ENCODE assay signal across 9 cellular contexts in the genomic region with DNA sequence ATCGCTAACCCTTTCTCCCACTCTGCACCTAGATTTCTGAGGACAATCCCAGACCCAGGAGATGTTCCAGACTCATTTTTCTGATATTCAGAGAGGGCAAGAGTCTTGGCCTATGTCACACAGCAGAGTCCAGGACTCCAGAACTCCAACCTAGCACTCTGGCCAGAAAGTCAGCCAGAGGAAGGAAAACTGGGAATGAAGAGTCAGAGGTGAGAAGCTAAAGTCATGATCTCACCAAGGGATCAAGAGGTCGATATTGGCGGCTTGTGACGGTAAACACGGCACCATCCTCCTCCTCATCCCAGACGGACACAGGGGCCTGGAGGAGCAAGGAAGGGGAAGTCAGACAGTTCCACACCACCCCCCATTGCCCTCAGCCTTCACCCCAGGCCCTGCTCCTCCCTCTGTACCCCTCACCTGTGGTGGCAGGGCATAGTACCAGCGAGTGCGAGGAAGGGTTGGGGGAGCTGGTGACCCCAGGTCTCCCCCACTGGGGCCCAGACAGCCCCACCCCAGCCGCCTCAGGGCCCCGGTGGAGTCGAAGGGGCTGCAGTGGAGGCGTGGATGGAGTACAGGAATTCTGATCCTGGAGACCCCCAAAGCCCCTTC. TPM values are rescaled to one million over a fixed set of nuclear protein-coding genes. Genes with fewer than 3 reads are reported as not detected.
DNase-seq lines count a peak whose midpoint lies in the region; ATAC-seq and TF ChIP-seq lines count a peak whose summit lies in the region.
"Had no signal": no experiment of that assay in that cellular context is flagged by ENCODE, and none has a peak within 500 bp of the region (broad histone marks: within the 10 kb centered on the region; RNA-seq: fewer than 3 reads in every experiment).

No MANE protein-coding gene starts in this region.

- intact Hi-C loops in activated B cell treated with CpG ODN at 0.5 μM for 24 hours (cut with micrococcal nuclease), result loop anchor here (5.0 kb wide), 2 partner anchors 130 to 135 kb away; no protein-coding TSS in a partner anchor
- intact Hi-C loops in sigmoid colon (cut with DNase I), result loop anchor here (5.0 kb wide), 1 partner anchor 130 kb away; no protein-coding TSS in a partner anchor

- peak overlapping the region; percentile 96 for H3K4me3 Mint-ChIP-seq in activated B cell treated with CpG ODN at 0.5 μM for 24 hours

- DNase-seq in GM12865 (ENCODE audit: low read depth), result no peak
- DNase-seq in activated B cell treated with CpG ODN at 0.5 μM for 24 hours, result no peak
- no peak for DNase-seq in sigmoid colon
- DNase-seq in omental fat pad (ENCODE audit: low spot score), result no peak

- no peak for TF ChIP-seq POLR2A in gastroesophageal sphincter (IDR thresholded peaks at IDR 0.05)
- no peak for TF ChIP-seq POLR2A in sigmoid colon (IDR thresholded peaks at IDR 0.05)

- H3K27ac ChIP-seq in gastroesophageal sphincter (peak overlapping the region; percentile 90 to 99 (median 94)), sigmoid colon (peak overlapping the region; percentile 95 to 98 (median 97))

- WGBS in gastroesophageal sphincter (ENCODE audit: low coverage in 1 of 2), 2 donors, result 61 to 77% methylated on average over 5 to 6 of the region's 12 CpGs
- 72 to 79% methylated on average over 12 of the region's 12 CpGs for WGBS in sigmoid colon, 2 donors

- no peaks in the 10 kb centered on the region for H3K27me3 Mint-ChIP-seq in activated B cell treated with CpG ODN at 0.5 μM for 24 hours

- H3K9me3 ChIP-seq in gastroesophageal sphincter, result no peaks in the 10 kb centered on the region
- no peaks in the 10 kb centered on the region for H3K9me3 ChIP-seq in sigmoid colon

- TF ChIP-seq EP300 in gastroesophageal sphincter (IDR thresholded peaks at IDR 0.05) (no peak), sigmoid colon (IDR thresholded peaks at IDR 0.05) (no peak)

- CTCF ChIA-PET in activated B cell treated with CpG ODN at 0.5 μM for 24 hours (lab: Charles Lee), result interaction anchor here (1.4 to 1.6 kb wide), 3 partner anchors 8 to 48 kb away, joined by 3 to 10 read pairs (median 4); a partner anchor contains a TSS

- no peaks in the 10 kb centered on the region for H3K9me3 Mint-ChIP-seq in activated B cell treated with CpG ODN at 0.5 μM for 24 hours

- TF ChIP-seq CTCF in GM12865 (IDR thresholded peaks at IDR 0.05; ENCODE audit: insufficient read depth, low read depth, low read length, missing control alignments) (no peak), activated B cell treated with CpG ODN at 0.5 μM for 24 hours (IDR thresholded peaks at IDR 0.05) (no peak), gastroesophageal sphincter (IDR thresholded peaks at IDR 0.05) (no peak), sigmoid colon (IDR thresholded peaks at IDR 0.05) (no peak), omental fat pad (IDR thresholded peaks at IDR 0.05) (no peak)

- H3K36me3 ChIP-seq in gastroesophageal sphincter (peaks cover 0 to 56% of the 10 kb centered on the region in 2 donors), sigmoid colon (peaks cover 19 to 58% (median 31%) of the 10 kb centered on the region in 4 donors)

- H3K4me1 Mint-ChIP-seq in activated B cell treated with CpG ODN at 0.5 μM for 24 hours, result peaks cover 31% of the 10 kb centered on the region

- H3K4me1 ChIP-seq in gastroesophageal sphincter, result peaks cover 0 to 47% (median 14%) of the 10 kb centered on the region in 3 donors
- peaks cover 0 to 37% (median 24%) of the 10 kb centered on the region in 4 donors for H3K4me1 ChIP-seq in sigmoid colon

- ATAC-seq in activated B cell treated with CpG ODN at 0.5 μM for 24 hours (ENCODE audit: low read depth), result no peak
- ATAC-seq in gastroesophageal sphincter, result no peak
- ATAC-seq in HG03095 (IDR thresholded peaks at IDR 0.05; ENCODE audit: unreplicated experiment), result no peak
- ATAC-seq in GM18498 (IDR thresholded peaks at IDR 0.05; ENCODE audit: unreplicated experiment), result no peak
- ATAC-seq in GM19035 (IDR thresholded peaks at IDR 0.05; ENCODE audit: unreplicated experiment), result no peak
- ATAC-seq in omental fat pad (ENCODE audit: low FRiP score), result no peak

- H3K27ac Mint-ChIP-seq in activated B cell treated with CpG ODN at 0.5 μM for 24 hours, result peak overlapping the region; percentile 83

- H3K4me3 ChIP-seq in GM12865 (ENCODE audit: low read depth, low read length) (peak overlapping the region; percentile 78; the same call in 1 of the 2 replicates), gastroesophageal sphincter (peak overlapping the region in 1 of 2 donors; percentile 92), sigmoid colon (peak overlapping the region; percentile 62 to 93 (median 84))

- peaks cover 79% of the 10 kb centered on the region for H3K36me3 Mint-ChIP-seq in activated B cell treated with CpG ODN at 0.5 μM for 24 hours (ENCODE audit: low read depth)

- POLR2A ChIA-PET in activated B cell treated with CpG ODN at 0.5 μM for 24 hours (lab: Charles Lee), result interaction anchor here (0.6 to 5.3 kb wide), 11 partner anchors 8 to 326 kb away, joined by 3 to 84 read pairs (median 19); a partner anchor contains a TSS

- no peaks in the 10 kb centered on the region for H3K27me3 ChIP-seq in gastroesophageal sphincter
- no peaks in the 10 kb centered on the region for H3K27me3 ChIP-seq in sigmoid colon

RNA-seq across cellular contexts. Expression of a gene that starts 1.8 kb away (rescaled TPM):
- total RNA-seq in activated B cell treated with CpG ODN at 0.5 μM for 24 hours, result 54.7 and 66.5 TPM in 2 replicates
- 10 to 100 TPM; 53.7 to 83.0 (median 60.7) TPM for total RNA-seq in gastroesophageal sphincter
- total RNA-seq in sigmoid colon, result 10 to 100 TPM; 33.2 to 48.9 (median 37.9) TPM
- polyA plus RNA-seq in sigmoid colon, result 10 to 100 TPM in 2 of 3 donors, 1 to 10 TPM in 1; 5.8 to 40.2 (median 18.0) TPM
- 10 to 100 TPM; 28.7 to 81.2 (median 41.7) TPM for total RNA-seq in omental fat pad

RNA-seq across cellular contexts. Expression of a gene that starts 7.5 kb away (rescaled TPM):
- 82.8 and 95.1 TPM in 2 replicates for total RNA-seq in activated B cell treated with CpG ODN at 0.5 μM for 24 hours
- 10 to 100 TPM; 40.6 to 55.5 (median 50.6) TPM for total RNA-seq in gastroesophageal sphincter
- total RNA-seq in sigmoid colon, result 10 to 100 TPM in 3 of 4 donors, 1 to 10 TPM in 1; 7.5 to 56.1 (median 31.8) TPM
- polyA plus RNA-seq in sigmoid colon, result 100 to 1,000 TPM; 131 to 173 (median 144) TPM
- total RNA-seq in omental fat pad, result 10 to 100 TPM; 16.0 to 30.8 (median 23.1) TPM

RNA-seq across cellular contexts. Expression of a gene that starts 7.9 kb away (rescaled TPM):
- total RNA-seq in activated B cell treated with CpG ODN at 0.5 μM for 24 hours (114 and 117 TPM in 2 replicates), gastroesophageal sphincter (10 to 100 TPM; 26.4 to 39.2 (median 35.6) TPM), sigmoid colon (10 to 100 TPM; 28.2 to 41.6 (median 37.4) TPM), omental fat pad (100 to 1,000 TPM in 1 of 4 donors, 10 to 100 TPM in 3; 49.7 to 103 (median 54.3) TPM)
- 10 to 100 TPM; 15.3 to 51.2 (median 30.0) TPM for polyA plus RNA-seq in sigmoid colon

RNA-seq across cellular contexts. Expression of a gene that starts 17.0 kb away (rescaled TPM):
- 319 and 350 TPM in 2 replicates for total RNA-seq in activated B cell treated with CpG ODN at 0.5 μM for 24 hours
- total RNA-seq in gastroesophageal sphincter, result 100 to 1,000 TPM in 1 of 4 donors, 10 to 100 TPM in 3; 62.9 to 136 (median 69.2) TPM
- 10 to 100 TPM; 29.8 to 80.0 (median 50.5) TPM for total RNA-seq in sigmoid colon
- 100 to 1,000 TPM in 1 of 3 donors, 10 to 100 TPM in 1, 1 to 10 TPM in 1; 7.8 to 114 (median 21.3) TPM for polyA plus RNA-seq in sigmoid colon
- 10 to 100 TPM; 50.2 to 90.5 (median 69.1) TPM for total RNA-seq in omental fat pad

RNA-seq across cellular contexts. Expression of a gene that starts 20.0 kb away (rescaled TPM):
- total RNA-seq in activated B cell treated with CpG ODN at 0.5 μM for 24 hours (19.1 and 19.4 TPM in 2 replicates), gastroesophageal sphincter (10 to 100 TPM; 12.2 to 23.8 (median 17.3) TPM), sigmoid colon (10 to 100 TPM in 3 of 4 donors, 1 to 10 TPM in 1; 7.2 to 22.2 (median 13.3) TPM), omental fat pad (10 to 100 TPM in 1 of 4 donors, 1 to 10 TPM in 3; 6.7 to 15.9 (median 7.9) TPM)
- 10 to 100 TPM; 19.2 to 23.6 (median 21.7) TPM for polyA plus RNA-seq in sigmoid colon
- total RNA-seq: M059J had no signal
